In genomic region chrX:43349363-43349762, GRCh38 we compare ENCODE assay signal across 9 cellular contexts.
DNase-seq lines count a peak whose midpoint lies in the region; ATAC-seq, FAIRE-seq and TF ChIP-seq lines count a peak whose summit lies in the region.
"Had no signal": no experiment of that assay in that cellular context is flagged by ENCODE, and none has a peak within 500 bp of the region (broad histone marks: within the 10 kb centered on the region; RNA-seq: fewer than 3 reads in every experiment).

No MANE protein-coding gene starts in this region.

- H4K8ac ChIP-seq in trophoblast cell (ENCODE audit: low read depth, low read length) = no peak overlapping the region

- H3K27me3 ChIP-seq in CD8-positive, alpha-beta memory T cell (ENCODE audit: insufficient read depth, low read length, poor library complexity, severe bottlenecking) = no peaks in the 10 kb centered on the region
- H3K27me3 ChIP-seq in trophoblast cell (ENCODE audit: insufficient read depth, low read length) = no peaks in the 10 kb centered on the region

- POLR2A ChIA-PET in CD8-positive, alpha-beta memory T cell (lab: Charles Lee) = no interaction called here

- H3K9ac ChIP-seq in trophoblast cell (ENCODE audit: low read length) = no peak overlapping the region

- no peak overlapping the region for H3K27ac ChIP-seq in CD8-positive, alpha-beta memory T cell (ENCODE audit: low read depth, low read length)
- H3K27ac ChIP-seq in trophoblast cell (ENCODE audit: low read depth, low read length) = no peak overlapping the region

- H2AK5ac ChIP-seq in trophoblast cell (ENCODE audit: low read length) = no peak overlapping the region

- H4K12ac ChIP-seq in trophoblast cell (ENCODE audit: low read depth, low read length) = no peak overlapping the region

- no peak overlapping the region for H2AFZ ChIP-seq in trophoblast cell (ENCODE audit: insufficient read depth, low read length, poor library complexity)

- WGBS in trophoblast cell (ENCODE audit: extremely low coverage, insufficient coverage, insufficient read length) = no CpG with 5 or more reads among the region's 1 CpG

- DNase-seq in CD8-positive, alpha-beta memory T cell = peak in 3 of 5 donors; percentile 5 to 47 (median 21)
- DNase-seq in HK-2 (ENCODE audit: unreplicated experiment) (peak; percentile 28), T-helper 2 cell (peak in 4 of 5 experiments; percentile 3 to 38 (median 4)), epithelial cell of esophagus (ENCODE audit: low read depth) (peak; percentile 54), trophoblast cell (peak; percentile 24 to 67), HTR-8/SVneo (ENCODE audit: insufficient read length, low spot score) (no peak), HuH-7.5 (ENCODE audit: low spot score) (no peak)

- no peak overlapping the region for H3K18ac ChIP-seq in trophoblast cell (ENCODE audit: low read length)

- FAIRE-seq in HTR-8/SVneo (lab: Jason Lieb, UNC) = no peak

- H3K4me2 ChIP-seq in trophoblast cell (ENCODE audit: low read length) = no peak overlapping the region

- H3K14ac ChIP-seq in trophoblast cell (ENCODE audit: low read length) = no peak overlapping the region

- H3K4me3 Mint-ChIP-seq in CD8-positive, alpha-beta memory T cell = no peak overlapping the region
- H3K4me3 Mint-ChIP-seq: T-helper 1 cell treated with Interleukin-12 subunit alpha and Interleukin-12 subunit beta and Interleukin-4 antibody, amounts not matched to agents 30 μg/mL and 1 μg/mL, for 36 hours had no signal

- no peak overlapping the region for H3K27ac Mint-ChIP-seq in CD8-positive, alpha-beta memory T cell
- H3K27ac Mint-ChIP-seq: T-helper 1 cell treated with Interleukin-12 subunit alpha and Interleukin-12 subunit beta and Interleukin-4 antibody, amounts not matched to agents 30 μg/mL and 1 μg/mL, for 36 hours had no signal

- peaks cover 3% of the 10 kb centered on the region for H3K4me1 ChIP-seq in CD8-positive, alpha-beta memory T cell (ENCODE audit: insufficient read depth, low read length)
- no peaks in the 10 kb centered on the region for H3K4me1 ChIP-seq in trophoblast cell (ENCODE audit: control insufficient read depth in 1 of 2, insufficient read depth in 2 of 2, low read length in 2 of 2)

- H3K79me2 ChIP-seq in trophoblast cell (ENCODE audit: control insufficient read depth, insufficient read depth, low read length, poor library complexity) = no peaks in the 10 kb centered on the region

- H3K4me3 ChIP-seq in CD8-positive, alpha-beta memory T cell (ENCODE audit: low read length) = no peak overlapping the region
- no peak overlapping the region for H3K4me3 ChIP-seq in epithelial cell of esophagus (ENCODE audit: low read length)
- no peak overlapping the region for H3K4me3 ChIP-seq in trophoblast cell (ENCODE audit: low read depth, low read length)

- H3K27me3 Mint-ChIP-seq in CD8-positive, alpha-beta memory T cell = peaks cover 0 to 10% of the 10 kb centered on the region in 2 donors

- H2BK5ac ChIP-seq in trophoblast cell (ENCODE audit: low read depth, low read length, poor library complexity) = no peak overlapping the region

- no peaks in the 10 kb centered on the region for H3K9me3 ChIP-seq in CD8-positive, alpha-beta memory T cell (ENCODE audit: low read length)
- H3K9me3 ChIP-seq in trophoblast cell (ENCODE audit: insufficient read depth, low read depth, low read length) = no peaks in the 10 kb centered on the region

- H2BK120ac ChIP-seq in trophoblast cell (ENCODE audit: insufficient read depth, low read length, poor library complexity) = no peak overlapping the region

- TF ChIP-seq CTCF in epithelial cell of esophagus (IDR thresholded peaks at IDR 0.05; ENCODE audit: insufficient read depth, low read depth, low read length, missing control alignments) = peak; percentile 78

- H3K23ac ChIP-seq in trophoblast cell (ENCODE audit: low read length) = no peak overlapping the region

- H3K4ac ChIP-seq in trophoblast cell (ENCODE audit: low read depth, low read length) = no peak overlapping the region

- no peaks in the 10 kb centered on the region for H3K79me1 ChIP-seq in trophoblast cell (ENCODE audit: low read length)

- no peak overlapping the region for H4K91ac ChIP-seq in trophoblast cell (ENCODE audit: low read depth, low read length)

- ATAC-seq in GM18907 (IDR thresholded peaks at IDR 0.05; ENCODE audit: unreplicated experiment) = peak; percentile 85

- no peaks in the 10 kb centered on the region for H3K9me3 Mint-ChIP-seq in CD8-positive, alpha-beta memory T cell
- H3K9me3 Mint-ChIP-seq: T-helper 1 cell treated with Interleukin-12 subunit alpha and Interleukin-12 subunit beta and Interleukin-4 antibody, amounts not matched to agents 30 μg/mL and 1 μg/mL, for 36 hours had no signal

- H2BK12ac ChIP-seq in trophoblast cell (ENCODE audit: low read length) = no peak overlapping the region

- peaks cover 3 to 5% (median 3%) of the 10 kb centered on the region in 3 donors for H3K4me1 Mint-ChIP-seq in CD8-positive, alpha-beta memory T cell

- H3K36me3 ChIP-seq in CD8-positive, alpha-beta memory T cell (ENCODE audit: insufficient read depth, low read length) = no peaks in the 10 kb centered on the region
- no peaks in the 10 kb centered on the region for H3K36me3 ChIP-seq in trophoblast cell (ENCODE audit: control insufficient read depth in 1 of 2, insufficient read depth in 2 of 2, low read length in 2 of 2)

- CTCF ChIA-PET in CD8-positive, alpha-beta memory T cell (lab: Charles Lee) = interaction anchor here (0.8 to 1.1 kb wide), 2 partner anchors 14 to 208 kb away, joined by 3 to 4 read pairs; no protein-coding TSS in a partner anchor

- peaks cover 0 to 2% (median 0%) of the 10 kb centered on the region in 3 donors for H3K36me3 Mint-ChIP-seq in CD8-positive, alpha-beta memory T cell

Comparison
In these comparisons a context has a peak if more than half of its experiments do, and no peak if none do; other contexts are left out.
1. DNase-seq: peak in CD8-positive, alpha-beta memory T cell (3 of 5), HK-2 (single experiment), T-helper 2 cell (4 of 5), epithelial cell of esophagus (single experiment) and trophoblast cell (2 of 2); none in HTR-8/SVneo (single experiment) and HuH-7.5 (single experiment).